In the genomic region with DNA sequence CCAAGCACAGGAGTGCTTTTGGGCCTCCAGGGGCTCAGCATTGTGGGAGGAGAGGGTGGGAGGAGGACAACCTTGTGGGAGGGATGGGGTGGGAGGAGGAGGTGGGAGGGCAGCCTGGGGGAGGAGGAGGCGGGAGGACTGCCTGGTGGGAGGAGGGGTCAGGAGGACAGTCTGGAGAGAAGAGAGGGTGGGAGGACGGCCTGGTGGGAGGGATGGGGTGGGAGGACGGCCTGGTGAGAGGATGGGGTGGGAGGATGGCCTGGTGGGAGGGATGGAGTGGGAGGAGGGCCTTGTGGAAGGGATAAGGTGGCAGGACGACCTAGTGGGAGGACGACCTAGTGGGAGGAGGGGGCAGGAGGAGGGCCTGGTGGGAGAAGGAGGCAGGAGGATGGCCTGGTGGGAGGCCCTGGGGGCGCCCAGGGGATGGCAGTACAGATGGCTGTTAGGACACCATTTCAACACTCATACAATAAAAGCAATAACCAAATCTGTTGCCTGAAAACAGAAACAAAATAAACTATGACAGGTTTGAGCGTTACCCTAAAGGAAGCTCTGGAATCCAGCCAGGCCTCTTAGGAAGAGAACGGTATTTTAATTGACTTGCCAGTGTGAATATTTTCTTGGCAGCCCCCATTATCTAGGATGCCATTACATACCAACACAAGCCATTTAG, we compare ENCODE assay signal across 18 cellular contexts.
DNase-seq lines count a peak whose midpoint lies in the region; ATAC-seq and TF ChIP-seq lines count a peak whose summit lies in the region.
"Had no signal": no experiment of that assay in that cellular context is flagged by ENCODE, and none has a peak within 500 bp of the region (broad histone marks: within the 10 kb centered on the region; RNA-seq: fewer than 3 reads in every experiment).

No MANE protein-coding gene starts in this region.

- H3K4me1 ChIP-seq in vagina = peaks cover 19% of the 10 kb centered on the region

- DNase-seq in Right ventricle myocardium inferior (ENCODE audit: missing footprints) (no peak), cardiac septum (ENCODE audit: low spot score) (no peak), left ventricle myocardium superior (peak; percentile 54), vagina (ENCODE audit: extremely low spot score in 2 of 2) (peak in 1 of 2 donors; percentile 62), glutamatergic neuron (no peak), glomerular visceral epithelial cell (ENCODE audit: extremely low spot score) (no peak), hepatic stellate cell (ENCODE audit: low spot score) (no peak)
- no peak for DNase-seq in activated T-helper 2 cell treated with anti-CD3 and anti-CD28 coated beads, Interferon-gamma antibody, Interleukin-2, Interleukin-4, amounts not matched to agents 10 μg/mL and 5 μg/mL and 100 μg/mL, durations not matched to agents 14 hours and 24 hours and 36 hours (ENCODE audit: low spot score)
- DNase-seq: AML-193; central memory CD4-positive, alpha-beta T cell; DMS153; endodermal cell; foreskin melanocyte; MV-4-11; NCI-H446; PC-9 had no signal

- TF ChIP-seq POLR2A in vagina (IDR thresholded peaks at IDR 0.05) = no peak

- no peaks in the 10 kb centered on the region for H3K36me3 ChIP-seq in vagina

- peak; percentile 81 for ATAC-seq in Right ventricle myocardium inferior
- ATAC-seq in left ventricle myocardium superior = peak; percentile 80

- H3K27me3 ChIP-seq in vagina = no peaks in the 10 kb centered on the region

- H3K9me3 Mint-ChIP-seq in activated T-helper 2 cell treated with anti-CD3 and anti-CD28 coated beads, Interferon-gamma antibody, Interleukin-2, Interleukin-4, amounts not matched to agents 10 μg/mL and 5 μg/mL and 100 μg/mL, durations not matched to agents 14 hours and 24 hours and 36 hours = no peaks in the 10 kb centered on the region
- H3K9me3 Mint-ChIP-seq in glutamatergic neuron (ENCODE audit: unreplicated experiment) = no peaks in the 10 kb centered on the region
- H3K9me3 Mint-ChIP-seq: endodermal cell; T-helper 2 cell treated with Interferon-gamma antibody and Interleukin-4, amounts not matched to agents 5 μg/mL and 100 μg/mL, for 36 hours; type B pancreatic cell had no signal

- H3K27ac ChIP-seq in vagina = peak overlapping the region; percentile 2
- H3K27ac ChIP-seq: PC-9 had no signal

- H3K4me1 Mint-ChIP-seq in activated T-helper 2 cell treated with anti-CD3 and anti-CD28 coated beads, Interferon-gamma antibody, Interleukin-2, Interleukin-4, amounts not matched to agents 10 μg/mL and 5 μg/mL and 100 μg/mL, durations not matched to agents 14 hours and 24 hours and 36 hours (ENCODE audit: low read depth) = peaks cover 25% of the 10 kb centered on the region
- no peaks in the 10 kb centered on the region for H3K4me1 Mint-ChIP-seq in glutamatergic neuron (ENCODE audit: low read depth, unreplicated experiment)

- H3K9me3 ChIP-seq in vagina = no peaks in the 10 kb centered on the region

- no peaks in the 10 kb centered on the region for H3K27me3 Mint-ChIP-seq in activated T-helper 2 cell treated with anti-CD3 and anti-CD28 coated beads, Interferon-gamma antibody, Interleukin-2, Interleukin-4, amounts not matched to agents 10 μg/mL and 5 μg/mL and 100 μg/mL, durations not matched to agents 14 hours and 24 hours and 36 hours (ENCODE audit: low read depth)
- H3K27me3 Mint-ChIP-seq in glutamatergic neuron (ENCODE audit: unreplicated experiment) = no peaks in the 10 kb centered on the region
- H3K27me3 Mint-ChIP-seq: type B pancreatic cell had no signal

- intact Hi-C loops in Right ventricle myocardium inferior (cut with DNase I) = no loop called here
- intact Hi-C loops in cardiac septum (cut with DNase I) = no loop called here
- intact Hi-C loops in activated T-helper 2 cell treated with anti-CD3 and anti-CD28 coated beads, Interferon-gamma antibody, Interleukin-2, Interleukin-4, amounts not matched to agents 10 μg/mL and 5 μg/mL and 100 μg/mL, durations not matched to agents 14 hours and 24 hours and 36 hours (cut with micrococcal nuclease) = loop anchor here (2.0 kb wide), 1 partner anchor 43 kb away; no protein-coding TSS in a partner anchor
- intact Hi-C loops in left ventricle myocardium superior (cut with micrococcal nuclease) = no loop called here
- intact Hi-C loops in vagina (cut with DNase I) = no loop called here

- H3K27ac Mint-ChIP-seq in activated T-helper 2 cell treated with anti-CD3 and anti-CD28 coated beads, Interferon-gamma antibody, Interleukin-2, Interleukin-4, amounts not matched to agents 10 μg/mL and 5 μg/mL and 100 μg/mL, durations not matched to agents 14 hours and 24 hours and 36 hours = peak overlapping the region; percentile 72
- no peak overlapping the region for H3K27ac Mint-ChIP-seq in glutamatergic neuron (ENCODE audit: unreplicated experiment)
- H3K27ac Mint-ChIP-seq: endodermal cell, type B pancreatic cell had no signal

- TF ChIP-seq CTCF in vagina (IDR thresholded peaks at IDR 0.05) (no peak), glutamatergic neuron (IDR thresholded peaks at IDR 0.05; ENCODE audit: partially characterized antibody, unreplicated experiment) (no peak)

- H3K4me3 ChIP-seq in vagina = no peak overlapping the region
- H3K4me3 ChIP-seq: PC-9 had no signal

- H3K36me3 Mint-ChIP-seq in activated T-helper 2 cell treated with anti-CD3 and anti-CD28 coated beads, Interferon-gamma antibody, Interleukin-2, Interleukin-4, amounts not matched to agents 10 μg/mL and 5 μg/mL and 100 μg/mL, durations not matched to agents 14 hours and 24 hours and 36 hours (ENCODE audit: low read depth) = no peaks in the 10 kb centered on the region
- H3K36me3 Mint-ChIP-seq in glutamatergic neuron (ENCODE audit: unreplicated experiment) = no peaks in the 10 kb centered on the region
- H3K36me3 Mint-ChIP-seq: type B pancreatic cell had no signal

- H3K4me3 Mint-ChIP-seq in activated T-helper 2 cell treated with anti-CD3 and anti-CD28 coated beads, Interferon-gamma antibody, Interleukin-2, Interleukin-4, amounts not matched to agents 10 μg/mL and 5 μg/mL and 100 μg/mL, durations not matched to agents 14 hours and 24 hours and 36 hours (ENCODE audit: low read depth) = no peak overlapping the region
- H3K4me3 Mint-ChIP-seq in glutamatergic neuron (ENCODE audit: unreplicated experiment) = no peak overlapping the region
- H3K4me3 Mint-ChIP-seq: endodermal cell; T-helper 2 cell treated with Interferon-gamma antibody and Interleukin-4, amounts not matched to agents 5 μg/mL and 100 μg/mL, for 36 hours; type B pancreatic cell had no signal
